10 cellular contexts compared by ENCODE assay signal in the genomic region with DNA sequence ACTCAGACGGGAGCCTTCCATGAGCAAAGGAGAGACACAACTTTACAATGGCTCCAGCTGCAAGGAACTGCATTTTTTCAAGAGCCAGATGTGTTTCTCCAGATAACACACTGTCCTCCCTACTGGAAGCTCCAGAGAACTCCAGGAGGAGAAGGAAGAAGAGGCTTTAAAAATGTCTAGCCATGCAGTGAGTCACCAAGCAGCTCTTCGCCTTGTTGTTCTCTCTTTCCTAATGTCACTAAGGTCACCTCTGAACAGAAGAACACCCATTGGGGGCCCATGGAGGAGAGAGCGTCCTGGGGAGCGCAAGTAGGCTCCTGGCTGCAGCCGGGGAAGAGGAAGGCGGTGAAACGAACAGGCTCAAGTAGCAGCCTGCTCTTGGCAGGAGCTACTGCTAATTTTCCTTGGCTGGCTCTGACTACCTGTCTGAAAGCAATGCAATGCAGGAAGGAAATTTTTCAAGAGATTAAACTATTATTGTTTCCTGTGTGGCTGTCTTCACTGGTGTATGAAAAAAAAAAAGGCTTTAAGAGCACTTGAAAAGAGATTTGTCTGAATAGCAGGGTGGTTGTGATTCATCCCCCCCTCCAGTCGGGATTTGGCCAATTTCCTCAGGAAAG.
A peak's percentile ranks its signal among the peaks of the same experiment; 100 is the strongest.
DNase-seq lines count a peak whose midpoint lies in the region; ATAC-seq and TF ChIP-seq lines count a peak whose summit lies in the region.
"Had no signal": no experiment of that assay in that cellular context is flagged by ENCODE, and none has a peak within 500 bp of the region (broad histone marks: within the 10 kb centered on the region; RNA-seq: fewer than 3 reads in every experiment).

No MANE protein-coding gene starts in this region.

- H3K9me3 ChIP-seq in testis = no peaks in the 10 kb centered on the region

- peak; percentile 11 for TF ChIP-seq CTCF in foreskin keratinocyte (conservative IDR thresholded peaks at IDR 0.05)
- no peak for TF ChIP-seq CTCF in testis (IDR thresholded peaks at IDR 0.05)

- 46 to 59% methylated on average over 8 of the region's 8 CpGs for WGBS in testis, 2 donors

- no peaks in the 10 kb centered on the region for H3K36me3 ChIP-seq in testis (ENCODE audit: low read depth, missing control alignments)

- DNase-seq in NCI-H1092 treated with DMSO at 0.1 percent for 48 hours (lab: John Stamatoyannopoulos, UW) (peak; percentile 36), NCI-H1092 (lab: John Stamatoyannopoulos, UW) (no peak), RPMI7951 (ENCODE audit: low read depth) (peak; percentile 58), foreskin keratinocyte (peak; percentile 49 to 72), testis (peak; percentile 28), erythroblast (lab: John Stamatoyannopoulos, UW) (no peak)
- DNase-seq: activated CD4-positive, alpha-beta T cell treated with anti-CD3 and anti-CD28 coated beads, Interleukin-2, amount 10 ng/mL, durations not matched to agents 24 days and 14 days; activated naive CD4-positive, alpha-beta T cell treated with anti-CD3 and anti-CD28 coated beads for 36 hours had no signal

- H3K27ac ChIP-seq in foreskin keratinocyte = no peak overlapping the region
- H3K27ac ChIP-seq in testis = no peak overlapping the region

- ATAC-seq in foreskin keratinocyte (peak; percentile 68), GM18870 (IDR thresholded peaks at IDR 0.05; ENCODE audit: unreplicated experiment) (no peak), HG03196 (IDR thresholded peaks at IDR 0.05; ENCODE audit: unreplicated experiment) (no peak)

- TF ChIP-seq POLR2A in testis (IDR thresholded peaks at IDR 0.05) (no peak), erythroblast (IDR thresholded peaks at IDR 0.05; ENCODE audit: low read length) (no peak)

- no peak overlapping the region for H3K4me3 ChIP-seq in testis

- H3K4me1 ChIP-seq in foreskin keratinocyte (peaks cover 22% of the 10 kb centered on the region), testis (peaks cover 9% of the 10 kb centered on the region)

- H3K27me3 ChIP-seq in foreskin keratinocyte = no peaks in the 10 kb centered on the region
- H3K27me3 ChIP-seq in testis = no peaks in the 10 kb centered on the region

- intact Hi-C loops in testis (cut with DNase I; ENCODE audit: low total_unique reads) = no loop called here

Comparison
In these comparisons a context has a peak if more than half of its experiments do, and no peak if none do; other contexts are left out.
1. DNase-seq: peak in NCI-H1092 treated with DMSO at 0.1 percent for 48 hours (single experiment), RPMI7951 (single experiment), foreskin keratinocyte (2 of 2) and testis (single experiment); none in NCI-H1092 (single experiment) and erythroblast (0 of 2).